16 cellular contexts compared by ENCODE assay signal in genomic region chr20:47691632-47692031, GRCh38.
A peak's percentile ranks its signal among the peaks of the same experiment; 100 is the strongest.
DNase-seq lines count a peak whose midpoint lies in the region; ATAC-seq and TF ChIP-seq lines count a peak whose summit lies in the region.
"Had no signal": no experiment of that assay in that cellular context is flagged by ENCODE, and none has a peak within 500 bp of the region (broad histone marks: within the 10 kb centered on the region; RNA-seq: fewer than 3 reads in every experiment).

No MANE protein-coding gene starts in this region.

- no peaks in the 10 kb centered on the region for H3K27me3 ChIP-seq in GM23248 (replicated peaks; ENCODE audit: insufficient read depth)
- no peaks in the 10 kb centered on the region for H3K27me3 ChIP-seq in heart left ventricle
- H3K27me3 ChIP-seq: BLaER1, MG63, spleen, uterus had no signal

- H3K36me3 ChIP-seq in GM23248 (ENCODE audit: low read depth) (no peaks in the 10 kb centered on the region), mucosa of descending colon (ENCODE audit: low read depth) (no peaks in the 10 kb centered on the region), heart left ventricle (peaks cover 0 to 38% (median 5%) of the 10 kb centered on the region in 9 donors)
- H3K36me3 ChIP-seq: BLaER1, MG63, spleen, uterus had no signal

- intact Hi-C loops in mucosa of descending colon (cut with DNase I, micrococcal nuclease) (no loop called here), heart left ventricle (cut with DNase I) (no loop called here)

- H3K4me1 ChIP-seq in GM23248 (ENCODE audit: insufficient read depth), result no peaks in the 10 kb centered on the region
- no peaks in the 10 kb centered on the region for H3K4me1 ChIP-seq in mucosa of descending colon (ENCODE audit: low read depth)
- H3K4me1 ChIP-seq in heart left ventricle, result no peaks in the 10 kb centered on the region
- H3K4me1 ChIP-seq: uterus had no signal

- no peaks in the 10 kb centered on the region for H3K79me2 ChIP-seq in GM23248 (ENCODE audit: insufficient read depth)

- DNase-seq in GM23248, result peak; percentile 48
- DNase-seq in NB4 (ENCODE audit: low read depth), result peak; percentile 48
- peak; percentile 65 for DNase-seq in astrocyte of the spinal cord (ENCODE audit: low read depth, low spot score)
- peak; percentile 15 for DNase-seq in left kidney (ENCODE audit: low read depth, low spot score)
- no peak for DNase-seq in KG1 (lab: John Stamatoyannopoulos, UW)
- no peak for DNase-seq in mucosa of descending colon
- DNase-seq in heart left ventricle, result no peak
- DNase-seq: activated naive CD4-positive, alpha-beta T cell treated with Interleukin-2 at 50 U/mL for 16 hours; DMS79 treated with DMSO at 0.1 percent for 48 hours; glutamatergic neuron; kidney glomerular epithelial cell; MG63; spleen; uterus had no signal

- no peak overlapping the region for H3K9ac ChIP-seq in GM23248
- H3K9ac ChIP-seq: BLaER1 had no signal

- H3K27ac ChIP-seq in GM23248 (no peak overlapping the region), heart left ventricle (no peak overlapping the region)
- H3K27ac ChIP-seq: BLaER1, spleen, uterus had no signal

- H3K4me2 ChIP-seq in GM23248 (ENCODE audit: unreplicated experiment), result no peak overlapping the region
- H3K4me2 ChIP-seq: BLaER1 had no signal

- in situ Hi-C loops in GM23248 (cut with MboI) (no loop called here), astrocyte of the spinal cord (cut with HindIII; ENCODE audit: low sequenced_read_pairs) (no loop called here)

- no peaks in the 10 kb centered on the region for H4K20me1 ChIP-seq in GM23248 (ENCODE audit: insufficient read depth)
- H4K20me1 ChIP-seq: BLaER1 had no signal

- no peak for TF ChIP-seq CTCF in NB4 (IDR thresholded peaks at IDR 0.05; ENCODE audit: low read depth, low read length)
- TF ChIP-seq CTCF in astrocyte of the spinal cord (IDR thresholded peaks at IDR 0.05; ENCODE audit: low read depth, low read length), result no peak
- no peak for TF ChIP-seq CTCF in mucosa of descending colon (IDR thresholded peaks at IDR 0.05)
- TF ChIP-seq CTCF in heart left ventricle (IDR thresholded peaks at IDR 0.05), result no peak

- H3K4me3 ChIP-seq in GM23248, result no peak overlapping the region
- no peak overlapping the region for H3K4me3 ChIP-seq in NB4 (ENCODE audit: low read depth, low read length)
- H3K4me3 ChIP-seq in astrocyte of the spinal cord (ENCODE audit: low read depth, low read length), result no peak overlapping the region
- H3K4me3 ChIP-seq in mucosa of descending colon, result no peak overlapping the region
- H3K4me3 ChIP-seq in heart left ventricle, result no peak overlapping the region
- H3K4me3 ChIP-seq: BLaER1, MG63, spleen, uterus had no signal

- H2AFZ ChIP-seq in GM23248, result no peak overlapping the region

- H3K9me2 ChIP-seq in GM23248 (ENCODE audit: insufficient read depth), result no peaks in the 10 kb centered on the region

- peaks cover 9% of the 10 kb centered on the region for H3K9me3 ChIP-seq in GM23248 (ENCODE audit: low read depth)
- peaks cover 15% of the 10 kb centered on the region for H3K9me3 ChIP-seq in mucosa of descending colon
- H3K9me3 ChIP-seq in heart left ventricle, result peaks cover 0 to 46% (median 29%) of the 10 kb centered on the region in 12 donors
- H3K9me3 ChIP-seq: BLaER1, MG63 had no signal

- no peaks in the 10 kb centered on the region for H3F3A ChIP-seq in GM23248 (ENCODE audit: insufficient read depth)

- no peak for TF ChIP-seq POLR2A in NB4 (IDR thresholded peaks at IDR 0.05; ENCODE audit: extremely low read depth, insufficient read length)
- no peak for TF ChIP-seq POLR2A in heart left ventricle (IDR thresholded peaks at IDR 0.05)

- ATAC-seq in mucosa of descending colon, result no peak
- no peak for ATAC-seq in heart left ventricle
- no peak for ATAC-seq in HG02884 (IDR thresholded peaks at IDR 0.05; ENCODE audit: unreplicated experiment)

Comparison
In these comparisons a context has a peak if more than half of its experiments do, and no peak if none do; other contexts are left out.
1. DNase-seq: peak in GM23248 (single experiment), NB4 (single experiment), astrocyte of the spinal cord (single experiment) and left kidney (single experiment); none in KG1 (single experiment), mucosa of descending colon (0 of 3) and heart left ventricle (0 of 5).